ENCODE assay signal across 17 cellular contexts in genomic region chr1:53339736-53340385, GRCh38. TPM values are rescaled to one million over a fixed set of nuclear protein-coding genes. Genes with fewer than 3 reads are reported as not detected.
DNase-seq lines count a peak whose midpoint lies in the region; ATAC-seq and TF ChIP-seq lines count a peak whose summit lies in the region.
"Had no signal": no experiment of that assay in that cellular context is flagged by ENCODE, and none has a peak within 500 bp of the region (broad histone marks: within the 10 kb centered on the region; RNA-seq: fewer than 3 reads in every experiment).

No MANE protein-coding gene starts in this region.

- H3K27me3 Mint-ChIP-seq in activated naive CD4-positive, alpha-beta T cell treated with anti-CD3 and anti-CD28 coated beads for 36 hours (ENCODE audit: low read depth) = no peaks in the 10 kb centered on the region
- H3K27me3 Mint-ChIP-seq: stimulated activated memory B cell treated with anti-CD40 and anti-IgM and Interleukin-4, amounts not matched to agents 10 μg/mL and 1 μg/mL and 100 μg/mL, for 72 hours; T-helper 17 cell had no signal

- H3K4me1 Mint-ChIP-seq in activated naive CD4-positive, alpha-beta T cell treated with anti-CD3 and anti-CD28 coated beads for 36 hours (ENCODE audit: low read depth) = peaks cover 12% of the 10 kb centered on the region

- H3K4me1 ChIP-seq in colonic mucosa (no peaks in the 10 kb centered on the region), upper lobe of right lung (no peaks in the 10 kb centered on the region)
- H3K4me1 ChIP-seq: testis had no signal

- H3K9me3 Mint-ChIP-seq in activated naive CD4-positive, alpha-beta T cell treated with anti-CD3 and anti-CD28 coated beads, Interleukin-2, amount 50 U/mL, for 72 hours = peaks cover 0 to 25% of the 10 kb centered on the region in 2 donors
- peaks cover 11% of the 10 kb centered on the region for H3K9me3 Mint-ChIP-seq in activated naive CD4-positive, alpha-beta T cell treated with anti-CD3 and anti-CD28 coated beads for 36 hours
- H3K9me3 Mint-ChIP-seq: nephron had no signal

- H3K27ac ChIP-seq in colonic mucosa (no peak overlapping the region), upper lobe of right lung (no peak overlapping the region)
- H3K27ac ChIP-seq: testis had no signal

- peak overlapping the region; percentile 24 to 78 for H3K27ac Mint-ChIP-seq in activated naive CD4-positive, alpha-beta T cell treated with anti-CD3 and anti-CD28 coated beads, Interleukin-2, amount 50 U/mL, for 72 hours
- H3K27ac Mint-ChIP-seq in activated naive CD4-positive, alpha-beta T cell treated with anti-CD3 and anti-CD28 coated beads for 36 hours = no peak overlapping the region
- H3K27ac Mint-ChIP-seq: nephron; stimulated activated memory B cell treated with anti-CD40 and anti-IgM and Interleukin-4, amounts not matched to agents 10 μg/mL and 1 μg/mL and 100 μg/mL, for 72 hours; T-helper 17 cell had no signal

- intact Hi-C loops in activated naive CD4-positive, alpha-beta T cell treated with anti-CD3 and anti-CD28 coated beads for 36 hours (cut with micrococcal nuclease) = no loop called here
- intact Hi-C loops in colonic mucosa (cut with DNase I) = no loop called here
- intact Hi-C loops in upper lobe of right lung (cut with DNase I) = no loop called here

- H3K9ac ChIP-seq in colonic mucosa (ENCODE audit: low read depth in 2 of 2, low read length in 2 of 2) = no peak overlapping the region

- H3K27me3 ChIP-seq in colonic mucosa (no peaks in the 10 kb centered on the region), upper lobe of right lung (no peaks in the 10 kb centered on the region)
- H3K27me3 ChIP-seq: testis had no signal

- no peak overlapping the region for H3K4me3 Mint-ChIP-seq in activated naive CD4-positive, alpha-beta T cell treated with anti-CD3 and anti-CD28 coated beads for 36 hours
- H3K4me3 Mint-ChIP-seq: nephron; stimulated activated memory B cell treated with anti-CD40 and anti-IgM and Interleukin-4, amounts not matched to agents 10 μg/mL and 1 μg/mL and 100 μg/mL, for 72 hours; T-helper 17 cell had no signal

- H3K36me3 ChIP-seq in colonic mucosa (no peaks in the 10 kb centered on the region), upper lobe of right lung (no peaks in the 10 kb centered on the region)

- H3K9me3 ChIP-seq in colonic mucosa (no peaks in the 10 kb centered on the region), upper lobe of right lung (no peaks in the 10 kb centered on the region)
- H3K9me3 ChIP-seq: testis had no signal

- peaks cover 0 to 41% of the 10 kb centered on the region in 2 donors for H3K36me3 Mint-ChIP-seq in activated naive CD4-positive, alpha-beta T cell treated with anti-CD3 and anti-CD28 coated beads, Interleukin-2, amount 50 U/mL, for 72 hours
- peaks cover 7% of the 10 kb centered on the region for H3K36me3 Mint-ChIP-seq in activated naive CD4-positive, alpha-beta T cell treated with anti-CD3 and anti-CD28 coated beads for 36 hours (ENCODE audit: low read depth)

- ATAC-seq in activated naive CD4-positive, alpha-beta T cell treated with anti-CD3 and anti-CD28 coated beads, Interleukin-2, amount 50 U/mL, for 72 hours = no peak
- peak; percentile 26 for ATAC-seq in upper lobe of right lung
- ATAC-seq: stimulated activated memory B cell treated with anti-CD40 and anti-IgM and Interleukin-4, amounts not matched to agents 10 μg/mL and 1 μg/mL and 100 μg/mL, for 72 hours; T-helper 17 cell had no signal

- TF ChIP-seq CTCF in colonic mucosa (IDR thresholded peaks at IDR 0.05) = no peak
- no peak for TF ChIP-seq CTCF in upper lobe of right lung (IDR thresholded peaks at IDR 0.05)

- H3K4me3 ChIP-seq in colonic mucosa = no peak overlapping the region
- no peak overlapping the region for H3K4me3 ChIP-seq in upper lobe of right lung
- H3K4me3 ChIP-seq: testis had no signal

- DNase-seq in activated naive CD4-positive, alpha-beta T cell treated with anti-CD3 and anti-CD28 coated beads, Interleukin-2, amount 50 U/mL, for 72 hours (ENCODE audit: low spot score in 2 of 2) = peak in 1 of 2 donors; percentile 41
- no peak for DNase-seq in activated naive CD4-positive, alpha-beta T cell treated with anti-CD3 and anti-CD28 coated beads for 36 hours
- peak; percentile 8 for DNase-seq in colonic mucosa
- peak; percentile 72 for DNase-seq in mesenteric fat pad (ENCODE audit: low spot score)
- DNase-seq in upper lobe of right lung = peak; percentile 40
- DNase-seq in HK-2 (ENCODE audit: unreplicated experiment) = no peak
- no peak for DNase-seq in hippocampal formation (lab: John Stamatoyannopoulos, UW)
- no peak for DNase-seq in NK-92 (lab: John Stamatoyannopoulos, UW; ENCODE audit: unreplicated experiment)
- DNase-seq: activated CD4-positive, alpha-beta T cell treated with anti-CD3 and anti-CD28 coated beads, Interleukin-2, amount 50 U/mL, for 4 hours; C1 segment of cervical spinal cord; Calu3; NCI-H1092 treated with DMSO at 0.1 percent for 48 hours; NCI-H2081; T-helper 17 cell; testis had no signal

- CTCF ChIA-PET in activated naive CD4-positive, alpha-beta T cell treated with anti-CD3 and anti-CD28 coated beads for 36 hours (lab: Charles Lee) = no interaction called here

RNA-seq across cellular contexts. Expression of gene LRP8, which starts 12.0 kb away (rescaled TPM):
- 10 to 100 TPM; 39.8 to 43.7 TPM for total RNA-seq in activated naive CD4-positive, alpha-beta T cell treated with anti-CD3 and anti-CD28 coated beads, Interleukin-2, amount 50 U/mL, for 72 hours
- total RNA-seq in activated naive CD4-positive, alpha-beta T cell treated with anti-CD3 and anti-CD28 coated beads for 36 hours = 10 to 100 TPM; 27.7 to 32.9 TPM
- total RNA-seq in colonic mucosa (10 to 100 TPM in 1 of 2 donors, 1 to 10 TPM in 1; 4.7 to 15.3 TPM), mesenteric fat pad (9.9 TPM), upper lobe of right lung (11.6 TPM)

Comparison
In these comparisons a context has a peak if more than half of its experiments do, and no peak if none do; other contexts are left out.
1. DNase-seq: peak in colonic mucosa (single experiment), mesenteric fat pad (single experiment) and upper lobe of right lung (single experiment); none in activated naive CD4-positive, alpha-beta T cell treated with anti-CD3 and anti-CD28 coated beads for 36 hours (single experiment), HK-2 (single experiment), hippocampal formation (0 of 2) and NK-92 (single experiment).